Comparison of ENCODE assay signal across 9 cellular contexts in genomic region chr4:13548984-13549546, GRCh38. TPM values are rescaled to one million over a fixed set of nuclear protein-coding genes. Genes with fewer than 3 reads are reported as not detected.
A peak's percentile ranks its signal among the peaks of the same experiment; 100 is the strongest.
DNase-seq lines count a peak whose midpoint lies in the region; ATAC-seq lines count a peak whose summit lies in the region.
"Had no signal": no experiment of that assay in that cellular context is flagged by ENCODE, and none has a peak within 500 bp of the region (broad histone marks: within the 10 kb centered on the region; RNA-seq: fewer than 3 reads in every experiment).

No MANE protein-coding gene starts in this region.

- DNase-seq in AML-193 (lab: John Stamatoyannopoulos, UW), result peak; percentile 66 to 68
- peak; percentile 69 for DNase-seq in NCI-H345 treated with DMSO at 0.1 percent for 48 hours (lab: John Stamatoyannopoulos, UW; ENCODE audit: unreplicated experiment)
- DNase-seq in activated CD4-positive, CD25-positive, alpha-beta regulatory T cell treated with anti-CD3 and anti-CD28 coated beads, Interleukin-2, amount 50 U/mL, for 72 hours, result peak; percentile 87
- peak; percentile 46 for DNase-seq in cerebellum (ENCODE audit: low spot score)
- DNase-seq in left kidney (ENCODE audit: low read depth, low spot score), result peak; percentile 92
- DNase-seq in stimulated activated CD4-positive, alpha-beta T cell treated with anti-CD3 and anti-CD28 coated beads, Interleukin-2, amount 100 ng/mL, for 48 hours, result peak; percentile 87 to 90

- peak; percentile 74 for ATAC-seq in GM19035 (IDR thresholded peaks at IDR 0.05; ENCODE audit: unreplicated experiment)
- peak; percentile 79 for ATAC-seq in HG03342 (IDR thresholded peaks at IDR 0.05; ENCODE audit: unreplicated experiment)

RNA-seq across cellular contexts. Expression of gene NKX3-2, which starts 4.8 kb away (rescaled TPM):
- total RNA-seq in cerebellum, result 0.18 TPM
- total RNA-seq: T-helper 1 cell treated with Interleukin-12 subunit alpha and Interleukin-12 subunit beta and Interleukin-4 antibody, amounts not matched to agents 30 ng/mL and 1 ng/mL, for 36 hours had no signal

Comparison
In these comparisons a context has a peak if more than half of its experiments do, and no peak if none do; other contexts are left out.
1. Peak in every context shown above with its lines: DNase-seq and ATAC-seq.